9 cellular contexts compared by ENCODE assay signal in genomic region chr7:18509491-18509890, GRCh38. TPM values are rescaled to one million over a fixed set of nuclear protein-coding genes. Genes with fewer than 3 reads are reported as not detected.
DNase-seq lines count a peak whose midpoint lies in the region; ATAC-seq and TF ChIP-seq lines count a peak whose summit lies in the region.
"Had no signal": no experiment of that assay in that cellular context is flagged by ENCODE, and none has a peak within 500 bp of the region (broad histone marks: within the 10 kb centered on the region; RNA-seq: fewer than 3 reads in every experiment).

No MANE protein-coding gene starts in this region.

- H3K4ac ChIP-seq in neuronal stem cell (ENCODE audit: low read length) = no peak overlapping the region

- no peaks in the 10 kb centered on the region for H3K9me2 ChIP-seq in DOHH2 (replicated peaks; ENCODE audit: control insufficient read depth, low read length)

- in situ Hi-C loops in brain microvascular endothelial cell (cut with HindIII; ENCODE audit: low pct_ligation_motif_present, low sequenced_read_pairs) = no loop called here

- H3K14ac ChIP-seq in neuronal stem cell (ENCODE audit: low read length) = no peak overlapping the region

- H3K4me1 ChIP-seq in DOHH2 (ENCODE audit: control insufficient read depth, low read length) = peaks cover 80% of the 10 kb centered on the region
- H3K4me1 ChIP-seq in neuronal stem cell (ENCODE audit: control insufficient read depth in 2 of 2, insufficient read depth in 1 of 2, low read depth in 1 of 2, low read length in 2 of 2) = peaks cover 2 to 3% of the 10 kb centered on the region in 2 donors

- 100% methylated on average over 1 of the region's 2 CpGs; no CpG with 5 or more reads in 1 of the 2 donors for whole genome bisulfite sequencing in neuronal stem cell (ENCODE audit: extremely low coverage in 2 of 2, insufficient read length in 2 of 2, insufficient replicate concordance in 1 of 2), 2 donors

- H3K4me2 ChIP-seq in DOHH2 (ENCODE audit: low read length) (peak overlapping the region; percentile 63), neuronal stem cell (ENCODE audit: insufficient read depth, low read length, poor library complexity, severe bottlenecking) (no peak overlapping the region)

- H3K9me3 ChIP-seq in DOHH2 (ENCODE audit: control insufficient read depth, insufficient read depth, low read length) (no peaks in the 10 kb centered on the region), neuronal stem cell (replicated peaks in 1 of 2; ENCODE audit: control insufficient read depth in 2 of 2, insufficient read depth in 1 of 2, low read depth in 1 of 2, low read length in 2 of 2) (no peaks in the 10 kb centered on the region)

- no peak overlapping the region for H2BK15ac ChIP-seq in neuronal stem cell (ENCODE audit: low read length)

- H3K27me3 ChIP-seq in DOHH2 (ENCODE audit: control insufficient read depth, low read length) = no peaks in the 10 kb centered on the region
- H3K27me3 ChIP-seq in brain microvascular endothelial cell (replicated peaks) = no peaks in the 10 kb centered on the region
- no peaks in the 10 kb centered on the region for H3K27me3 ChIP-seq in neuronal stem cell (ENCODE audit: control insufficient read depth in 3 of 3, insufficient read depth in 3 of 3, low read depth in 1 of 3, low read length in 3 of 3)

- H4K8ac ChIP-seq in neuronal stem cell (ENCODE audit: low read depth, low read length) = no peak overlapping the region

- H3K9ac ChIP-seq in neuronal stem cell (ENCODE audit: low read depth, low read length, poor library complexity) = no peak overlapping the region

- H3F3A ChIP-seq in DOHH2 (ENCODE audit: control insufficient read depth, insufficient read depth) = peaks cover 10% of the 10 kb centered on the region; the same call in 1 of the 2 replicates

- H4K91ac ChIP-seq in neuronal stem cell (ENCODE audit: low read depth, low read length, poor library complexity) = no peak overlapping the region

- H3K79me2 ChIP-seq in DOHH2 (ENCODE audit: control insufficient read depth, low read length) = peaks cover 78% of the 10 kb centered on the region

- peak overlapping the region; percentile 2 for H2AFZ ChIP-seq in neuronal stem cell (ENCODE audit: low read length)

- no peaks in the 10 kb centered on the region for H3K79me1 ChIP-seq in neuronal stem cell (ENCODE audit: low read depth, low read length)

- no peak overlapping the region for H2AK5ac ChIP-seq in neuronal stem cell (ENCODE audit: low read depth, low read length)

- no peak overlapping the region for H3K18ac ChIP-seq in neuronal stem cell (ENCODE audit: low read length)

- no peak overlapping the region for H2BK120ac ChIP-seq in neuronal stem cell (ENCODE audit: low read depth, low read length)

- H3K4me3 ChIP-seq in DOHH2 (ENCODE audit: low read length) (peak overlapping the region; percentile 58), brain microvascular endothelial cell (ENCODE audit: low read depth, low read length) (peak overlapping the region; percentile 54), neuronal stem cell (ENCODE audit: low read length in 2 of 2) (no peak overlapping the region)

- no peak for TF ChIP-seq CTCF in DOHH2 (IDR thresholded peaks at IDR 0.05; ENCODE audit: low read depth, low read length, poor library complexity, severe bottlenecking)
- TF ChIP-seq CTCF in brain microvascular endothelial cell (IDR thresholded peaks at IDR 0.05; ENCODE audit: low read depth, low read length, missing control alignments) = no peak

- peaks cover 4% of the 10 kb centered on the region; the same call in 1 of the 2 replicates for H3K36me3 ChIP-seq in DOHH2 (ENCODE audit: control insufficient read depth, low read length)
- no peaks in the 10 kb centered on the region for H3K36me3 ChIP-seq in brain microvascular endothelial cell (replicated peaks)
- no peaks in the 10 kb centered on the region for H3K36me3 ChIP-seq in neuronal stem cell (replicated peaks in 1 of 2; ENCODE audit: control insufficient read depth in 2 of 2, insufficient read depth in 2 of 2, low read length in 2 of 2)

- H3K27ac ChIP-seq in DOHH2 (ENCODE audit: low read depth, low read length) (no peak overlapping the region), brain microvascular endothelial cell (peak overlapping the region; percentile 97), neuronal stem cell (replicated peaks; ENCODE audit: low read length) (no peak overlapping the region)
- H3K27ac ChIP-seq: VCaP had no signal

- H2BK12ac ChIP-seq in neuronal stem cell (ENCODE audit: low read length) = no peak overlapping the region

- H3K23ac ChIP-seq in neuronal stem cell (ENCODE audit: low read depth, low read length, poor library complexity) = no peak overlapping the region

- DNase-seq in brain microvascular endothelial cell (no peak), neuronal stem cell (ENCODE audit: low spot score) (no peak), iPS-NIHi7 (ENCODE audit: extremely low spot score) (no peak), occipital lobe (lab: John Stamatoyannopoulos, UW) (no peak)

- H4K20me1 ChIP-seq in DOHH2 (ENCODE audit: control insufficient read depth, insufficient read depth, low read depth, low read length) = no peaks in the 10 kb centered on the region

- H2BK5ac ChIP-seq in neuronal stem cell (ENCODE audit: low read length) = no peak overlapping the region

- peak; percentile 39 for ATAC-seq in HG02610 (IDR thresholded peaks at IDR 0.05; ENCODE audit: unreplicated experiment)
- no peak for ATAC-seq in GM21825 (IDR thresholded peaks at IDR 0.05; ENCODE audit: unreplicated experiment)
- no peak for ATAC-seq in HG03108 (IDR thresholded peaks at IDR 0.05; ENCODE audit: unreplicated experiment)

RNA-seq across cellular contexts. Expression of gene HDAC9, which starts 13.9 kb away (rescaled TPM):
- 21.9 TPM for polyA plus RNA-seq in neuronal stem cell (2013, experiment 1 of 2)
- polyA plus RNA-seq in neuronal stem cell (2013, experiment 2 of 2) = 21.7 TPM
- total RNA-seq in occipital lobe = 175 TPM

Comparison
In these comparisons a context has a peak if more than half of its experiments do, and no peak if none do; other contexts are left out.
1. H3K4me3 ChIP-seq: peak in DOHH2 (single experiment) and brain microvascular endothelial cell (single experiment); none in neuronal stem cell (0 of 2).